ENCODE assay signal across 8 cellular contexts in the genomic region with DNA sequence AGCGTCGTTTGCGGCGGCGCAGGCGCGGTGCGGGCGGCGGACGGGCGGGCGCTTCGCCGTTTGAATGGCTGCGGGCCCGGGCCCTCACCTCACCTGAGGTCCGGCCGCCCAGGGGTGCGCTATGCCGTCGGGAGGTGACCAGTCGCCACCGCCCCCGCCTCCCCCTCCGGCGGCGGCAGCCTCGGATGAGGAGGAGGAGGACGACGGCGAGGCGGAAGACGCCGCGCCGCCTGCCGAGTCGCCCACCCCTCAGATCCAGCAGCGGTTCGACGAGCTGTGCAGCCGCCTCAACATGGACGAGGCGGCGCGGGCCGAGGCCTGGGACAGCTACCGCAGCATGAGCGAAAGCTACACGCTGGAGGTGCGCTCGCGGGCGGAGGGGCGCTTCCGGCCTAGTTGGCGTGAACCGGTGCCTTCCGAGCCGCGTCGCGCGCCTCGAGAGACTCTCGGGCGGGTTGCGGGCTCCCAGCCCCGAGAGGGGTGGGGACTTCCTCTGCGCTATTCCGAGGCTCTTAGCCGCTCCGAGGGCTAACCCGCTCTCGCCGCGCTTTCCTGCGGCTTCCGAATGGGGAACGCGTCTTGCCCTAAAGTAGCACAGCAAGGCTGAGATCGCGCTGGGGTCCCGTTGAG. TPM values are rescaled to one million over a fixed set of nuclear protein-coding genes. Genes with fewer than 3 reads are reported as not detected.
DNase-seq lines count a peak whose midpoint lies in the region; ATAC-seq and TF ChIP-seq lines count a peak whose summit lies in the region.

A gene with protein sequence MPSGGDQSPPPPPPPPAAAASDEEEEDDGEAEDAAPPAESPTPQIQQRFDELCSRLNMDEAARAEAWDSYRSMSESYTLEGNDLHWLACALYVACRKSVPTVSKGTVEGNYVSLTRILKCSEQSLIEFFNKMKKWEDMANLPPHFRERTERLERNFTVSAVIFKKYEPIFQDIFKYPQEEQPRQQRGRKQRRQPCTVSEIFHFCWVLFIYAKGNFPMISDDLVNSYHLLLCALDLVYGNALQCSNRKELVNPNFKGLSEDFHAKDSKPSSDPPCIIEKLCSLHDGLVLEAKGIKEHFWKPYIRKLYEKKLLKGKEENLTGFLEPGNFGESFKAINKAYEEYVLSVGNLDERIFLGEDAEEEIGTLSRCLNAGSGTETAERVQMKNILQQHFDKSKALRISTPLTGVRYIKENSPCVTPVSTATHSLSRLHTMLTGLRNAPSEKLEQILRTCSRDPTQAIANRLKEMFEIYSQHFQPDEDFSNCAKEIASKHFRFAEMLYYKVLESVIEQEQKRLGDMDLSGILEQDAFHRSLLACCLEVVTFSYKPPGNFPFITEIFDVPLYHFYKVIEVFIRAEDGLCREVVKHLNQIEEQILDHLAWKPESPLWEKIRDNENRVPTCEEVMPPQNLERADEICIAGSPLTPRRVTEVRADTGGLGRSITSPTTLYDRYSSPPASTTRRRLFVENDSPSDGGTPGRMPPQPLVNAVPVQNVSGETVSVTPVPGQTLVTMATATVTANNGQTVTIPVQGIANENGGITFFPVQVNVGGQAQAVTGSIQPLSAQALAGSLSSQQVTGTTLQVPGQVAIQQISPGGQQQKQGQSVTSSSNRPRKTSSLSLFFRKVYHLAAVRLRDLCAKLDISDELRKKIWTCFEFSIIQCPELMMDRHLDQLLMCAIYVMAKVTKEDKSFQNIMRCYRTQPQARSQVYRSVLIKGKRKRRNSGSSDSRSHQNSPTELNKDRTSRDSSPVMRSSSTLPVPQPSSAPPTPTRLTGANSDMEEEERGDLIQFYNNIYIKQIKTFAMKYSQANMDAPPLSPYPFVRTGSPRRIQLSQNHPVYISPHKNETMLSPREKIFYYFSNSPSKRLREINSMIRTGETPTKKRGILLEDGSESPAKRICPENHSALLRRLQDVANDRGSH (plus strand): TSS at position 36 of the 630 bp plus-strand sequence. CDS start 86 bp downstream, at position 122.

- CTCF ChIA-PET in activated CD8-positive, alpha-beta memory T cell treated with anti-CD3 and anti-CD28 coated beads, Interleukin-2, amount 10 ng/mL, durations not matched to agents 7 days and 5 days (lab: Charles Lee), result interaction anchor here (0.7 to 2.6 kb wide), 8 partner anchors 14 to 374 kb away, joined by 3 to 12 read pairs (median 5); no protein-coding TSS in a partner anchor

- peak within 1 kb of the TSS; percentile 98 for H3K9ac ChIP-seq in endocrine pancreas (ENCODE audit: control insufficient read depth, insufficient read depth, low read length)

- peaks cover 12% of the 10 kb centered on the region for H3K4me1 ChIP-seq in endocrine pancreas (ENCODE audit: control insufficient read depth, insufficient read depth, low read length)

- TF ChIP-seq CTCF in AG10803 (conservative IDR thresholded peaks at IDR 0.05; ENCODE audit: low read length), result no peak

- H3K4me3 ChIP-seq in AG10803 (ENCODE audit: low read length), result peak within 1 kb of the TSS; percentile 92
- H3K4me3 ChIP-seq in endocrine pancreas (ENCODE audit: control insufficient read depth, insufficient read depth, low read length), result peak within 1 kb of the TSS; percentile 92

- DNase-seq in AG10803 (ENCODE audit: low read depth) (peak; percentile 79), NCI-H774 (lab: John Stamatoyannopoulos, UW) (peak; percentile 67), midbrain (lab: John Stamatoyannopoulos, UW) (peak; percentile 58)
- DNase-seq in activated CD8-positive, alpha-beta memory T cell treated with anti-CD3 and anti-CD28 coated beads, Interleukin-2, amount 10 ng/mL, durations not matched to agents 7 days and 5 days, result peak; percentile 86
- DNase-seq in stimulated activated CD8-positive, alpha-beta memory T cell treated with anti-CD3 and anti-CD28 coated beads, Interleukin-4, amount 100 ng/mL, for 1 hour (ENCODE audit: low read depth in 2 of 2, low spot score in 1 of 2), result peak; percentile 26 to 73

- peak within 1 kb of the TSS; percentile 94 for H3K4me3 Mint-ChIP-seq in activated CD8-positive, alpha-beta memory T cell treated with anti-CD3 and anti-CD28 coated beads, Interleukin-2, amount 10 ng/mL, durations not matched to agents 7 days and 5 days

- peak within 1 kb of the TSS; percentile 91 for H3K27ac Mint-ChIP-seq in activated CD8-positive, alpha-beta memory T cell treated with anti-CD3 and anti-CD28 coated beads, Interleukin-2, amount 10 ng/mL, durations not matched to agents 7 days and 5 days

- H3K27me3 Mint-ChIP-seq in activated CD8-positive, alpha-beta memory T cell treated with anti-CD3 and anti-CD28 coated beads, Interleukin-2, amount 10 ng/mL, durations not matched to agents 7 days and 5 days, result no peaks in the 10 kb centered on the region

- H3K4me1 Mint-ChIP-seq in activated CD8-positive, alpha-beta memory T cell treated with anti-CD3 and anti-CD28 coated beads, Interleukin-2, amount 10 ng/mL, durations not matched to agents 7 days and 5 days, result peaks cover 38% of the 10 kb centered on the region

- H3K27me3 ChIP-seq in endocrine pancreas (ENCODE audit: control insufficient read depth, insufficient read depth, low read length), result no peaks in the 10 kb centered on the region

- H3K9me3 Mint-ChIP-seq in activated CD8-positive, alpha-beta memory T cell treated with anti-CD3 and anti-CD28 coated beads, Interleukin-2, amount 10 ng/mL, durations not matched to agents 7 days and 5 days (ENCODE audit: low read depth), result no peaks in the 10 kb centered on the region

- peak; percentile 53 for ATAC-seq in GM18870 (IDR thresholded peaks at IDR 0.05; ENCODE audit: unreplicated experiment)
- peak; percentile 66 for ATAC-seq in HG03097 (IDR thresholded peaks at IDR 0.05; ENCODE audit: low FRiP score, unreplicated experiment)
- peak; percentile 82 for ATAC-seq in activated CD8-positive, alpha-beta memory T cell treated with anti-CD3 and anti-CD28 coated beads, Interleukin-2, amount 10 ng/mL, durations not matched to agents 7 days and 5 days

- peaks cover 11% of the 10 kb centered on the region for H3K36me3 Mint-ChIP-seq in activated CD8-positive, alpha-beta memory T cell treated with anti-CD3 and anti-CD28 coated beads, Interleukin-2, amount 10 ng/mL, durations not matched to agents 7 days and 5 days

- no peaks in the 10 kb centered on the region for H3K36me3 ChIP-seq in endocrine pancreas (ENCODE audit: control insufficient read depth, insufficient read depth, low read length)

- no peaks in the 10 kb centered on the region for H3K9me3 ChIP-seq in endocrine pancreas (ENCODE audit: control insufficient read depth, low read length)

RNA-seq across cellular contexts. Expression of the gene that starts here (rescaled TPM):
- 100 to 1,000 TPM; 121 to 155 TPM for total RNA-seq in activated CD8-positive, alpha-beta memory T cell treated with anti-CD3 and anti-CD28 coated beads, Interleukin-2, amount 10 ng/mL, durations not matched to agents 7 days and 5 days

Comparison
In these comparisons a context has a peak if more than half of its experiments do, and no peak if none do; other contexts are left out.
1. Peak in every context shown above with its lines: DNase-seq, ATAC-seq and H3K4me3 ChIP-seq.